ENCODE assay signal across 21 cellular contexts in genomic region chr11:44670814-44671213, GRCh38. TPM values are rescaled to one million over a fixed set of nuclear protein-coding genes. Genes with fewer than 3 reads are reported as not detected.
"Had no signal": no experiment of that assay in that cellular context is flagged by ENCODE, and none has a peak within 500 bp of the region (broad histone marks: within the 10 kb centered on the region; RNA-seq: fewer than 3 reads in every experiment).

No MANE protein-coding gene starts in this region.

- H3K36me3 ChIP-seq: ovary, stomach, thoracic aorta, transverse colon had no signal

- H3K4me1 ChIP-seq: stomach, transverse colon had no signal

- H3K4me2 ChIP-seq: hepatocyte had no signal

- H3K9me3 ChIP-seq: mucosa of descending colon, transverse colon had no signal

- DNase-seq: cerebellar nuclear complex; dermis blood vessel endothelial cell; erythroblast; foreskin melanocyte; left colon; mammary epithelial cell; mucosa of descending colon; natural killer cell; nucleus accumbens; ovary; right cardiac atrium; small intestine; stimulated activated CD4-positive, alpha-beta T cell treated with anti-CD3 and anti-CD28 coated beads, Interleukin-12 subunit alpha, Interleukin-12 subunit beta, amount 100 ng/mL, for 4 hours; stimulated activated naive CD4-positive, alpha-beta T cell; stomach; substantia nigra; transverse colon had no signal

- H3K27ac ChIP-seq: hepatocyte, ovary, stomach, thoracic aorta, transverse colon had no signal

- H2AFZ ChIP-seq: hepatocyte had no signal

- FAIRE-seq: colon, endothelial cell of umbilical vein, small intestine had no signal

- H3K4me3 ChIP-seq: hepatocyte, mucosa of descending colon, ovary, stomach, thoracic aorta, transverse colon had no signal

- H3K27me3 ChIP-seq: hepatocyte, ovary had no signal

RNA-seq across cellular contexts. Expression of gene TSPAN18, which starts 55.9 kb away (rescaled TPM):
- total RNA-seq: mammary epithelial cell had no signal
